2 cellular contexts compared by ENCODE assay signal in genomic region chr7:70600993-70601392, GRCh38.
TF ChIP-seq lines count a peak whose summit lies in the region.

No MANE protein-coding gene starts in this region.

TF ChIP-seq in liver, 16 proteins besides CTCF, POLR2A, EP300 and RAD21:
- no peak for TF ChIP-seq SP1 (IDR thresholded peaks at IDR 0.05)
- no peak for TF ChIP-seq NR2F2 (IDR thresholded peaks at IDR 0.05)
- TF ChIP-seq MAX (IDR thresholded peaks at IDR 0.05), result no peak
- TF ChIP-seq, protein P1, sequence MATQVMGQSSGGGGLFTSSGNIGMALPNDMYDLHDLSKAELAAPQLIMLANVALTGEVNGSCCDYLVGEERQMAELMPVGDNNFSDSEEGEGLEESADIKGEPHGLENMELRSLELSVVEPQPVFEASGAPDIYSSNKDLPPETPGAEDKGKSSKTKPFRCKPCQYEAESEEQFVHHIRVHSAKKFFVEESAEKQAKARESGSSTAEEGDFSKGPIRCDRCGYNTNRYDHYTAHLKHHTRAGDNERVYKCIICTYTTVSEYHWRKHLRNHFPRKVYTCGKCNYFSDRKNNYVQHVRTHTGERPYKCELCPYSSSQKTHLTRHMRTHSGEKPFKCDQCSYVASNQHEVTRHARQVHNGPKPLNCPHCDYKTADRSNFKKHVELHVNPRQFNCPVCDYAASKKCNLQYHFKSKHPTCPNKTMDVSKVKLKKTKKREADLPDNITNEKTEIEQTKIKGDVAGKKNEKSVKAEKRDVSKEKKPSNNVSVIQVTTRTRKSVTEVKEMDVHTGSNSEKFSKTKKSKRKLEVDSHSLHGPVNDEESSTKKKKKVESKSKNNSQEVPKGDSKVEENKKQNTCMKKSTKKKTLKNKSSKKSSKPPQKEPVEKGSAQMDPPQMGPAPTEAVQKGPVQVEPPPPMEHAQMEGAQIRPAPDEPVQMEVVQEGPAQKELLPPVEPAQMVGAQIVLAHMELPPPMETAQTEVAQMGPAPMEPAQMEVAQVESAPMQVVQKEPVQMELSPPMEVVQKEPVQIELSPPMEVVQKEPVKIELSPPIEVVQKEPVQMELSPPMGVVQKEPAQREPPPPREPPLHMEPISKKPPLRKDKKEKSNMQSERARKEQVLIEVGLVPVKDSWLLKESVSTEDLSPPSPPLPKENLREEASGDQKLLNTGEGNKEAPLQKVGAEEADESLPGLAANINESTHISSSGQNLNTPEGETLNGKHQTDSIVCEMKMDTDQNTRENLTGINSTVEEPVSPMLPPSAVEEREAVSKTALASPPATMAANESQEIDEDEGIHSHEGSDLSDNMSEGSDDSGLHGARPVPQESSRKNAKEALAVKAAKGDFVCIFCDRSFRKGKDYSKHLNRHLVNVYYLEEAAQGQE (IDR thresholded peaks at IDR 0.05), result no peak
- no peak for TF ChIP-seq HNF4A (conservative IDR thresholded peaks at IDR 0.05)
- TF ChIP-seq FOXA2 (IDR thresholded peaks at IDR 0.05), result no peak
- TF ChIP-seq GABPA (IDR thresholded peaks at IDR 0.05 in 1 of 2, conservative IDR thresholded peaks at IDR 0.05 in 1 of 2), result no peak
- TF ChIP-seq, protein P2, sequence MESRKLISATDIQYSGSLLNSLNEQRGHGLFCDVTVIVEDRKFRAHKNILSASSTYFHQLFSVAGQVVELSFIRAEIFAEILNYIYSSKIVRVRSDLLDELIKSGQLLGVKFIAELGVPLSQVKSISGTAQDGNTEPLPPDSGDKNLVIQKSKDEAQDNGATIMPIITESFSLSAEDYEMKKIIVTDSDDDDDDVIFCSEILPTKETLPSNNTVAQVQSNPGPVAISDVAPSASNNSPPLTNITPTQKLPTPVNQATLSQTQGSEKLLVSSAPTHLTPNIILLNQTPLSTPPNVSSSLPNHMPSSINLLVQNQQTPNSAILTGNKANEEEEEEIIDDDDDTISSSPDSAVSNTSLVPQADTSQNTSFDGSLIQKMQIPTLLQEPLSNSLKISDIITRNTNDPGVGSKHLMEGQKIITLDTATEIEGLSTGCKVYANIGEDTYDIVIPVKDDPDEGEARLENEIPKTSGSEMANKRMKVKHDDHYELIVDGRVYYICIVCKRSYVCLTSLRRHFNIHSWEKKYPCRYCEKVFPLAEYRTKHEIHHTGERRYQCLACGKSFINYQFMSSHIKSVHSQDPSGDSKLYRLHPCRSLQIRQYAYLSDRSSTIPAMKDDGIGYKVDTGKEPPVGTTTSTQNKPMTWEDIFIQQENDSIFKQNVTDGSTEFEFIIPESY (IDR thresholded peaks at IDR 0.05), result no peak
- TF ChIP-seq TAF1 (conservative IDR thresholded peaks at IDR 0.05), result no peak
- no peak for TF ChIP-seq EGR1 (IDR thresholded peaks at IDR 0.05; ENCODE audit: low read depth in 2 of 2)
- TF ChIP-seq HNF4G (IDR thresholded peaks at IDR 0.05), result no peak
- no peak for TF ChIP-seq FOXA1 (IDR thresholded peaks at IDR 0.05)
- no peak for TF ChIP-seq YY1 (IDR thresholded peaks at IDR 0.05)
- no peak for TF ChIP-seq JUND (IDR thresholded peaks at IDR 0.05)
- TF ChIP-seq ATF3 (IDR thresholded peaks at IDR 0.05), result no peak
- TF ChIP-seq RXRA (IDR thresholded peaks at IDR 0.05), result no peak

TF ChIP-seq in neural cell, 6 proteins besides CTCF, POLR2A, EP300 and RAD21:
- no peak for TF ChIP-seq TAF1 (IDR thresholded peaks at IDR 0.05; ENCODE audit: low read depth)
- no peak for TF ChIP-seq EZH2 (IDR thresholded peaks at IDR 0.05; ENCODE audit: borderline replicate concordance, insufficient read depth, low read length, poor library complexity, severe bottlenecking)
- TF ChIP-seq POLR2AphosphoS5 (IDR thresholded peaks at IDR 0.05), result no peak
- no peak for TF ChIP-seq SMC3 (conservative IDR thresholded peaks at IDR 0.05; ENCODE audit: poor library complexity)
- TF ChIP-seq, protein P1 (IDR thresholded peaks at IDR 0.05; ENCODE audit: borderline replicate concordance), result no peak
- TF ChIP-seq MXI1 (conservative IDR thresholded peaks at IDR 0.05; ENCODE audit: poor library complexity, severe bottlenecking), result no peak
